13 cellular contexts compared by ENCODE assay signal in genomic region chr1:19866758-19867157, GRCh38.
DNase-seq lines count a peak whose midpoint lies in the region.
"Had no signal": no experiment of that assay in that cellular context is flagged by ENCODE, and none has a peak within 500 bp of the region (broad histone marks: within the 10 kb centered on the region; RNA-seq: fewer than 3 reads in every experiment).

No MANE protein-coding gene starts in this region.

- DNase-seq in NCI-H2107 treated with DMSO at 0.1 percent for 48 hours (lab: John Stamatoyannopoulos, UW; ENCODE audit: unreplicated experiment) (peak; percentile 32), NCI-H2107 (lab: John Stamatoyannopoulos, UW) (no peak), NCI-H748 treated with DMSO at 0.1 percent for 48 hours (lab: John Stamatoyannopoulos, UW) (peak; percentile 35), fibroblast of peridontal ligament (ENCODE audit: extremely low read depth) (peak; percentile 75), stromal cell of bone marrow (ENCODE audit: low read depth) (peak; percentile 78), DMS153 (lab: John Stamatoyannopoulos, UW) (no peak), anterior cingulate cortex (lab: John Stamatoyannopoulos, UW) (no peak), nucleus accumbens (lab: John Stamatoyannopoulos, UW) (no peak)
- DNase-seq: activated CD4-positive, CD25-positive, alpha-beta regulatory T cell treated with anti-CD3 and anti-CD28 coated beads, Interleukin-2, amount 50 U/mL, for 72 hours; erythroblast; KG1; NCI-H2029 treated with DMSO at 0.1 percent for 48 hours; tibial artery had no signal

Comparison
In these comparisons a context has a peak if more than half of its experiments do, and no peak if none do; other contexts are left out.
1. DNase-seq: peak in NCI-H2107 treated with DMSO at 0.1 percent for 48 hours (single experiment), NCI-H748 treated with DMSO at 0.1 percent for 48 hours (single experiment), fibroblast of peridontal ligament (single experiment) and stromal cell of bone marrow (single experiment); none in NCI-H2107 (single experiment), DMS153 (single experiment), anterior cingulate cortex (0 of 58) and nucleus accumbens (0 of 56).